ENCODE assay signal across 9 cellular contexts in genomic region chr14:103141117-103141796, GRCh38. TPM values are rescaled to one million over a fixed set of nuclear protein-coding genes. Genes with fewer than 3 reads are reported as not detected.
DNase-seq lines count a peak whose midpoint lies in the region; ATAC-seq, FAIRE-seq and TF ChIP-seq lines count a peak whose summit lies in the region.
"Had no signal": no experiment of that assay in that cellular context is flagged by ENCODE, and none has a peak within 500 bp of the region (broad histone marks: within the 10 kb centered on the region; RNA-seq: fewer than 3 reads in every experiment).

No MANE protein-coding gene starts in this region.

- H2BK15ac ChIP-seq in H1 (ENCODE audit: low read length) = no peak overlapping the region

- DNase-seq in A549 (ENCODE audit: low read depth in 1 of 2, low spot score in 1 of 2) (peak; percentile 71 to 78), NCI-H82 treated with DMSO at 0.1 percent for 48 hours (lab: John Stamatoyannopoulos, UW; ENCODE audit: unreplicated experiment) (peak; percentile 20), H1 (ENCODE audit: low read depth in 1 of 2, low spot score in 2 of 2) (peak; percentile 65 to 89), pons (ENCODE audit: low spot score) (peak; percentile 46), NCI-H526 treated with DMSO at 0.1 percent for 48 hours (lab: John Stamatoyannopoulos, UW) (no peak)
- no peak for DNase-seq in activated CD4-positive, CD25-positive, alpha-beta regulatory T cell treated with anti-CD3 and anti-CD28 coated beads, Interleukin-2, amount 50 U/mL, for 72 hours

- H3K27ac ChIP-seq in A549 (peak overlapping the region; percentile 16 to 81; a peak in 5 of 6 replicates), H1 (ENCODE audit: low read depth, low read length) (no peak overlapping the region)

- H3K4ac ChIP-seq in H1 (replicated peaks; ENCODE audit: insufficient read length, low read depth, low read length) = no peak overlapping the region

- H4K5ac ChIP-seq in H1 (ENCODE audit: insufficient read length, low read depth, low read length) = no peak overlapping the region

- no peak overlapping the region for H2BK120ac ChIP-seq in H1 (replicated peaks; ENCODE audit: low read depth, low read length)

- no peak overlapping the region for H2AK5ac ChIP-seq in H1 (ENCODE audit: low read depth, low read length)

- peak; percentile 63 to 68 for TF ChIP-seq RAD21 in A549 (conservative IDR thresholded peaks at IDR 0.05 in 1 of 2, IDR thresholded peaks at IDR 0.05 in 1 of 2)
- peak; percentile 46 to 73 for TF ChIP-seq RAD21 in H1 (IDR thresholded peaks at IDR 0.05 in 1 of 2, conservative IDR thresholded peaks at IDR 0.05 in 1 of 2; ENCODE audit: low read depth in 2 of 2, low read length in 2 of 2)

- ATAC-seq in A549 = peak in 1 of 2 experiments; percentile 13; a peak in 3 of 6 replicates
- ATAC-seq in HG03565 (IDR thresholded peaks at IDR 0.05; ENCODE audit: unreplicated experiment) = peak; percentile 15

- no peak overlapping the region for H3K4me3 ChIP-seq in A549
- H3K4me3 ChIP-seq in H1 (ENCODE audit: extremely low read depth in 1 of 4, insufficient read depth in 2 of 4, low read depth in 3 of 4, low read length in 4 of 4) = no peak overlapping the region

- no peak overlapping the region for H2AFZ ChIP-seq in H1 (ENCODE audit: low read length)

- no peaks in the 10 kb centered on the region for H4K20me1 ChIP-seq in H1 (replicated peaks in 1 of 2; ENCODE audit: control insufficient read depth in 1 of 2, insufficient read depth in 2 of 2, low read length in 2 of 2)

- H3K36me3 ChIP-seq in H1 (ENCODE audit: control insufficient read depth in 2 of 4, insufficient read depth in 4 of 4, low read length in 3 of 4) = no peaks in the 10 kb centered on the region

- no peak overlapping the region for H2BK20ac ChIP-seq in H1 (ENCODE audit: low read length)

- FAIRE-seq in A549 (lab: Jason Lieb, UNC) (no peak), G401.6 (lab: Jason Lieb, UNC) (peak; percentile 28), H1 (lab: Jason Lieb, UNC) (peak; percentile 81)
- FAIRE-seq: endometrium had no signal

- peaks cover 0 to 23% (median 11%) of the 10 kb centered on the region in 4 experiments; a peak in 6 of 7 replicates for H3K27me3 ChIP-seq in H1 (replicated peaks in 1 of 4; ENCODE audit: control insufficient read depth in 3 of 4, extremely low read depth in 1 of 4, insufficient read depth in 3 of 4, low read length in 3 of 4)

- H3K14ac ChIP-seq in H1 (ENCODE audit: insufficient read length) = no peak overlapping the region

- H3K79me1 ChIP-seq in H1 (ENCODE audit: low read depth, low read length) = no peaks in the 10 kb centered on the region

- 29% methylated on average over 7 of the region's 8 CpGs for WGBS in A549 (ENCODE audit: missing lambda C conversion rate)
- 26% methylated on average over 8 of the region's 8 CpGs; no CpG with 5 or more reads in 1 of the 2 experiments for WGBS in H1 (ENCODE audit: extremely low coverage in 1 of 2, insufficient coverage in 1 of 2, insufficient read length in 1 of 2, insufficient replicate concordance in 2 of 2, low coverage in 1 of 2, low lambda C conversion rate in 2 of 2, missing lambda C conversion rate in 1 of 2), 2 experiments

- peak; percentile 71 for TF ChIP-seq CTCF in A549 (IDR thresholded peaks at IDR 0.05)
- TF ChIP-seq CTCF in H1 (IDR thresholded peaks at IDR 0.05; ENCODE audit: control extremely low read depth in 1 of 3, insufficient read depth in 1 of 3, low read depth in 1 of 3, low read length in 3 of 3) = peak in 2 of 3 experiments; percentile 91 to 96; a peak in 3 of 4 replicates

- TF ChIP-seq EP300 in A549 (IDR thresholded peaks at IDR 0.05) (no peak), H1 (IDR thresholded peaks at IDR 0.05; ENCODE audit: borderline replicate concordance in 1 of 2, low read depth in 2 of 2, low read length in 2 of 2) (no peak)

- no peaks in the 10 kb centered on the region for H3K79me2 ChIP-seq in H1 (ENCODE audit: control insufficient read depth in 1 of 2, insufficient read depth in 2 of 2, low read length in 2 of 2)

- H3K18ac ChIP-seq in H1 (ENCODE audit: extremely low read depth, low read length) = no peak overlapping the region

- no peak overlapping the region for H2BK12ac ChIP-seq in H1 (ENCODE audit: low read depth, low read length)

- no peak overlapping the region for H4K91ac ChIP-seq in H1 (replicated peaks; ENCODE audit: insufficient read length, low read length)

- POLR2A ChIA-PET in A549 (lab: Yijun Ruan, JAX) (no interaction called here), H1 (lab: Charles Lee; ENCODE audit: partially characterized antibody) (interaction anchor here (0.6 to 1.5 kb wide), 5 partner anchors 15 to 1079 kb away, joined by 3 to 10 read pairs (median 3); no protein-coding TSS in a partner anchor)

- H3K9me3 ChIP-seq in A549 = no peaks in the 10 kb centered on the region
- no peaks in the 10 kb centered on the region for H3K9me3 ChIP-seq in H1 (ENCODE audit: insufficient read depth in 2 of 2, low read depth in 1 of 2, low read length in 1 of 2)

- H3K23me2 ChIP-seq in H1 (ENCODE audit: low read depth, low read length) = peaks cover 8% of the 10 kb centered on the region; the same call in 1 of the 2 replicates

- H3K9ac ChIP-seq in H1 (replicated peaks in 1 of 4; ENCODE audit: extremely low read depth in 1 of 4, low read depth in 3 of 4, low read length in 3 of 4) = no peak overlapping the region

- H3K4me2 ChIP-seq in A549 = no peak overlapping the region
- no peak overlapping the region for H3K4me2 ChIP-seq in H1 (ENCODE audit: insufficient read depth in 1 of 2, low read depth in 2 of 2, low read length in 2 of 2)

- H3K4me1 ChIP-seq in A549 = peaks cover 62% of the 10 kb centered on the region
- H3K4me1 ChIP-seq in H1 (replicated peaks in 1 of 4; ENCODE audit: control insufficient read depth in 3 of 4, insufficient read depth in 4 of 4, low read length in 3 of 4) = peaks cover 0 to 11% (median 6%) of the 10 kb centered on the region in 4 experiments; a peak in 6 of 7 replicates

- CTCF ChIA-PET in A549 (lab: Yijun Ruan, JAX) (interaction anchor here (0.6 to 24.1 kb wide), 26 partner anchors 9 to 155 kb away, joined by 3 to 544 read pairs (median 4); partner anchors contain the start of gene TNFAIP2), H1 (lab: Charles Lee; ENCODE audit: partially characterized antibody) (interaction anchor here (0.6 to 10.5 kb wide), 37 partner anchors 8 to 428 kb away, joined by 3 to 147 read pairs (median 4); partner anchors contain the start of genes EXOC3L4 and TNFAIP2)

- no peak overlapping the region for H3K23ac ChIP-seq in H1 (ENCODE audit: insufficient read length)

- TF ChIP-seq POLR2A in A549 (IDR thresholded peaks at IDR 0.05; ENCODE audit: low read length) = no peak
- no peak for TF ChIP-seq POLR2A in H1 (IDR thresholded peaks at IDR 0.05; ENCODE audit: control extremely low read depth in 1 of 2, low read depth in 2 of 2, low read length in 2 of 2)

- no peak overlapping the region for H3K56ac ChIP-seq in H1 (replicated peaks; ENCODE audit: insufficient read length, low read depth, low read length)

- no peak overlapping the region for H4K8ac ChIP-seq in H1 (ENCODE audit: extremely low read depth, insufficient read depth, low read length)

- no peak overlapping the region for H2BK5ac ChIP-seq in H1 (ENCODE audit: low read depth, low read length)

RNA-seq across cellular contexts. Expression of gene TNFAIP2, which starts 18.0 kb away (rescaled TPM):
- polyA plus RNA-seq in A549 (2011; rRNA removed) = 222 and 249 TPM in 2 replicates
- 330 and 432 TPM in 2 replicates for polyA plus RNA-seq in A549 (2012; cell fraction: cytosol; rRNA removed)
- polyA plus RNA-seq in A549 (2012; cell fraction: nucleus; rRNA removed) = 944 and 1,061 TPM in 2 replicates
- 254 to 344 TPM (median 332 TPM) in 3 replicates for polyA plus RNA-seq in A549 (2017; fragmentation: RNase III; extraction: RNeasy Plus Mini Kit Qiagen cat#74134 plus additional on column Dnase treatment)
- polyA minus RNA-seq in A549 (2011; rRNA and poly(A)+ RNA removed) = 229 and 304 TPM in 2 replicates
- 28.3 and 33.3 TPM in 2 replicates for total RNA-seq in H1 (2021; fragmentation: NEBNext Ultra II Directional; extraction: Animal tissue kit (Norgen Biotek cat#: 25700))
- 34.5 and 37.6 TPM in 2 replicates for polyA plus RNA-seq in H1 (2011; rRNA removed)
- polyA plus RNA-seq in H1 (2011; cell fraction: cytosol; rRNA removed) = 24.9 TPM
- 145 TPM for polyA plus RNA-seq in H1 (2011; cell fraction: nucleus; rRNA removed)
- polyA plus RNA-seq in H1 (2012, experiment 1 of 2) = 23.2 to 37.9 TPM (median 33.7 TPM) in 4 replicates
- 38.1 TPM for polyA plus RNA-seq in H1 (2012, experiment 2 of 2)
- polyA plus RNA-seq in H1 (2013, experiment 1 of 2) = 22.4 TPM
- 21.9 TPM for polyA plus RNA-seq in H1 (2013, experiment 2 of 2)
- polyA minus RNA-seq in H1 (2011; rRNA and poly(A)+ RNA removed) = 14.2 and 16.0 TPM in 2 replicates
- polyA minus RNA-seq in H1 (2011; cell fraction: cytosol; rRNA and poly(A)+ RNA removed) = 19.6 TPM
- polyA minus RNA-seq in H1 (2011; cell fraction: nucleus; rRNA and poly(A)+ RNA removed) = 16.3 TPM

RNA-seq across cellular contexts. Expression of gene EXOC3L4, which starts 46.7 kb away (rescaled TPM):
- 0.94 and 1.5 TPM in 2 replicates for polyA plus RNA-seq in A549 (2011; rRNA removed)
- polyA plus RNA-seq in A549 (2012; cell fraction: cytosol; rRNA removed) = 4.3 and 7.2 TPM in 2 replicates
- polyA plus RNA-seq in A549 (2012; cell fraction: nucleus; rRNA removed) = 15.2 and 17.0 TPM in 2 replicates
- 4.3 to 4.9 TPM (median 4.7 TPM) in 3 replicates for polyA plus RNA-seq in A549 (2017; fragmentation: RNase III; extraction: RNeasy Plus Mini Kit Qiagen cat#74134 plus additional on column Dnase treatment)
- polyA minus RNA-seq in A549 (2011; rRNA and poly(A)+ RNA removed) = 1.2 and 2.7 TPM in 2 replicates
- total RNA-seq in H1 (2021; fragmentation: NEBNext Ultra II Directional; extraction: Animal tissue kit (Norgen Biotek cat#: 25700)) = 0.45 TPM in 1 of 2 replicates, not detected in the other
- polyA plus RNA-seq in H1 (2011; rRNA removed) = 0.24 and 0.57 TPM in 2 replicates
- polyA plus RNA-seq in H1 (2011; cell fraction: cytosol; rRNA removed) = 0.72 TPM
- polyA plus RNA-seq in H1 (2011; cell fraction: nucleus; rRNA removed) = 1.8 TPM
- 0.53 to 0.60 TPM in 2 of 4 replicates, not detected in the others for polyA plus RNA-seq in H1 (2012, experiment 1 of 2)
- polyA plus RNA-seq in H1 (2012, experiment 2 of 2) = 0.47 TPM
- polyA plus RNA-seq in H1 (2013, experiment 1 of 2) = 0.20 TPM
- 0.13 TPM for polyA plus RNA-seq in H1 (2013, experiment 2 of 2)
- polyA minus RNA-seq in H1 (2011; rRNA and poly(A)+ RNA removed) = 0.13 TPM in 1 of 2 replicates, not detected in the other
- polyA minus RNA-seq in H1 (2011; cell fraction: cytosol; rRNA and poly(A)+ RNA removed) = not detected
- polyA minus RNA-seq in H1 (2011; cell fraction: nucleus; rRNA and poly(A)+ RNA removed) = 0.60 TPM

RNA-seq across cellular contexts. Expression of gene LBHD2, which starts 57.2 kb away (rescaled TPM):
- polyA plus RNA-seq in A549 (2011; rRNA removed) (not detected in 2 replicates), A549 (2017; fragmentation: RNase III; extraction: RNeasy Plus Mini Kit Qiagen cat#74134 plus additional on column Dnase treatment) (not detected in 3 replicates), H1 (2011; rRNA removed) (0.16 TPM in 1 of 2 replicates, not detected in the other)
- 0.06 and 0.08 TPM in 2 replicates for polyA plus RNA-seq in A549 (2012; cell fraction: cytosol; rRNA removed)
- polyA plus RNA-seq in A549 (2012; cell fraction: nucleus; rRNA removed) = not detected in 2 replicates
- polyA minus RNA-seq in A549 (2011; rRNA and poly(A)+ RNA removed) = not detected in 2 replicates
- not detected in 2 replicates for total RNA-seq in H1 (2021; fragmentation: NEBNext Ultra II Directional; extraction: Animal tissue kit (Norgen Biotek cat#: 25700))
- polyA plus RNA-seq in H1 (2011; cell fraction: cytosol; rRNA removed) = not detected
- not detected for polyA plus RNA-seq in H1 (2011; cell fraction: nucleus; rRNA removed)
- polyA plus RNA-seq in H1 (2012, experiment 1 of 2) = not detected in 4 replicates
- not detected for polyA plus RNA-seq in H1 (2012, experiment 2 of 2)
- not detected for polyA plus RNA-seq in H1 (2013, experiment 1 of 2)
- not detected for polyA plus RNA-seq in H1 (2013, experiment 2 of 2)
- polyA minus RNA-seq in H1 (2011; rRNA and poly(A)+ RNA removed) = not detected in 2 replicates
- not detected for polyA minus RNA-seq in H1 (2011; cell fraction: cytosol; rRNA and poly(A)+ RNA removed)
- polyA minus RNA-seq in H1 (2011; cell fraction: nucleus; rRNA and poly(A)+ RNA removed) = not detected

Comparison
In these comparisons a context has a peak if more than half of its experiments do, and no peak if none do; other contexts are left out.
1. DNase-seq: peak in A549 (2 of 2), NCI-H82 treated with DMSO at 0.1 percent for 48 hours (single experiment), H1 (2 of 2) and pons (single experiment); none in NCI-H526 treated with DMSO at 0.1 percent for 48 hours (single experiment) and activated CD4-positive, CD25-positive, alpha-beta regulatory T cell treated with anti-CD3 and anti-CD28 coated beads, Interleukin-2, amount 50 U/mL, for 72 hours (single experiment).
2. Of the 18 proteins assayed by ChIP-seq in both H1 and A549: peak only in H1: MAX; only in A549: none; in both: CTCF and RAD21; in neither: 15.